In genomic region chr6:76247527-76247926, GRCh38 we compare ENCODE assay signal across 29 cellular contexts.
"Had no signal": no experiment of that assay in that cellular context is flagged by ENCODE, and none has a peak within 500 bp of the region (broad histone marks: within the 10 kb centered on the region; RNA-seq: fewer than 3 reads in every experiment).

No MANE protein-coding gene starts in this region.

- H3K4me3 ChIP-seq: heart left ventricle, lower lobe of right lung, mucosa of descending colon, ovary, sigmoid colon, spleen, suprapubic skin, thoracic aorta, tibial artery, upper lobe of right lung had no signal

- H3K4me3 Mint-ChIP-seq: naive thymus-derived CD4-positive, alpha-beta T cell; nephron; neural crest cell; stimulated activated effector memory CD8-positive, alpha-beta T cell treated with anti-CD3 and anti-CD28 coated beads, Interleukin-12 subunit alpha, Interleukin-12 subunit beta, amount 100 ng/mL, for 72 hours; stimulated activated naive CD8-positive, alpha-beta T cell treated with anti-CD3 and anti-CD28 coated beads, Interleukin-15, Interleukin-2, amounts not matched to agents 100 ng/mL and 50 ng/mL, for 24 hours had no signal

- ATAC-seq: heart left ventricle; left cardiac atrium; left lobe of liver; left ventricle myocardium superior; lower lobe of right lung; mucosa of descending colon; naive thymus-derived CD4-positive, alpha-beta T cell; right cardiac atrium; stimulated activated effector memory CD8-positive, alpha-beta T cell treated with anti-CD3 and anti-CD28 coated beads, Interleukin-12 subunit alpha, Interleukin-12 subunit beta, amount 100 ng/mL, for 72 hours; upper lobe of right lung had no signal

- H3K9me3 Mint-ChIP-seq: nephron, neural crest cell had no signal

- H3K27me3 Mint-ChIP-seq: naive thymus-derived CD4-positive, alpha-beta T cell; progenitor cell of endocrine pancreas; stimulated activated naive CD8-positive, alpha-beta T cell treated with anti-CD3 and anti-CD28 coated beads, Interleukin-15, Interleukin-2, amounts not matched to agents 100 ng/mL and 50 ng/mL, for 24 hours had no signal

- H3K36me3 Mint-ChIP-seq: naive thymus-derived CD4-positive, alpha-beta T cell; stimulated activated effector memory CD8-positive, alpha-beta T cell treated with anti-CD3 and anti-CD28 coated beads, Interleukin-12 subunit alpha, Interleukin-12 subunit beta, amount 100 ng/mL, for 72 hours had no signal

- H3K4me1 Mint-ChIP-seq: naive thymus-derived CD4-positive, alpha-beta T cell; nephron; neural crest cell; stimulated activated effector memory CD8-positive, alpha-beta T cell treated with anti-CD3 and anti-CD28 coated beads, Interleukin-12 subunit alpha, Interleukin-12 subunit beta, amount 100 ng/mL, for 72 hours had no signal

- H3K27ac ChIP-seq: heart left ventricle, lower lobe of right lung, ovary, sigmoid colon, spleen, suprapubic skin, thoracic aorta, tibial artery, upper lobe of right lung had no signal

- H3K27ac Mint-ChIP-seq: naive thymus-derived CD4-positive, alpha-beta T cell; nephron; progenitor cell of endocrine pancreas; stimulated activated effector memory CD8-positive, alpha-beta T cell treated with anti-CD3 and anti-CD28 coated beads, Interleukin-12 subunit alpha, Interleukin-12 subunit beta, amount 100 ng/mL, for 72 hours; stimulated activated naive CD8-positive, alpha-beta T cell treated with anti-CD3 and anti-CD28 coated beads, Interleukin-15, Interleukin-2, amounts not matched to agents 100 ng/mL and 50 ng/mL, for 24 hours had no signal

- H3K36me3 ChIP-seq: heart left ventricle, lower lobe of right lung, ovary, sigmoid colon, spleen, suprapubic skin, thoracic aorta, tibial artery, upper lobe of right lung had no signal

- DNase-seq: heart left ventricle; hypothalamus; kidney glomerular epithelial cell; left cardiac atrium; left ventricle myocardium superior; lower lobe of right lung; mammary epithelial cell; mesenchymal stem cell; midbrain; mucosa of descending colon; naive thymus-derived CD4-positive, alpha-beta T cell; ovary; right cardiac atrium; sigmoid colon; small intestine; spleen; stimulated activated CD4-positive, alpha-beta T cell treated with anti-CD3 and anti-CD28 coated beads, Interleukin-4, amount 100 ng/mL, for 24 hours; stimulated activated naive CD4-positive, alpha-beta T cell; tibial artery; trophoblast cell; upper lobe of right lung had no signal

- H3K4me1 ChIP-seq: heart left ventricle, lower lobe of right lung, sigmoid colon, spleen, suprapubic skin, tibial artery, upper lobe of right lung had no signal

- H3K9me3 ChIP-seq: heart left ventricle, lower lobe of right lung, mucosa of descending colon, ovary, sigmoid colon, suprapubic skin, thoracic aorta, tibial artery, upper lobe of right lung had no signal

- H3K27me3 ChIP-seq: heart left ventricle, ovary, sigmoid colon, spleen, suprapubic skin, tibial artery, upper lobe of right lung had no signal
